Comparison of ENCODE assay signal across 11 cellular contexts in the genomic region with DNA sequence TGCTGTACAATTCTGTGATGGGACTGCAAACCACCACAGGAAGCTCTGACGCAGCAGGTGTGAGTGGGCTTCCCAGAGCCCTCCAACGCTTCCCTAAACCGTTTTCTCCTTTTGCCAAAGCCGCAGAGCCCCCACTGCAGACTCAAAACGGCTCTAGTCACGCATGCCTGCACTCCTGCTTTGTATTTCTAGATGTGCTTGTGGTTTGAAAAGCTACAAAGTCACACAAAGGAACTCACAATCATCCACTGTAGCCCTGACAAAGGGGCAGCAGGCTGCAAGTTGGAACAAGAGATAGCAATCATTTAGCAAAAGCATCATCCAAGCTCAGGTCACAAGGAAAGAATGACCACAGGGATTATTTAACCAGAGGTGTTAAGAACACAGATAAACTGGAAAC.
A peak's percentile ranks its signal among the peaks of the same experiment; 100 is the strongest.
DNase-seq lines count a peak whose midpoint lies in the region; ATAC-seq and TF ChIP-seq lines count a peak whose summit lies in the region.
"Had no signal": no experiment of that assay in that cellular context is flagged by ENCODE, and none has a peak within 500 bp of the region (broad histone marks: within the 10 kb centered on the region; RNA-seq: fewer than 3 reads in every experiment).

No MANE protein-coding gene starts in this region.

- peak overlapping the region; percentile 92 for H3K27ac ChIP-seq in psoas muscle
- H3K27ac ChIP-seq: A549, PC-9 had no signal

- peak; percentile 38 for ATAC-seq in HG02610 (IDR thresholded peaks at IDR 0.05; ENCODE audit: unreplicated experiment)
- ATAC-seq in psoas muscle, result no peak
- ATAC-seq: A549 had no signal

- peaks cover 84% of the 10 kb centered on the region for H3K4me1 ChIP-seq in psoas muscle
- H3K4me1 ChIP-seq: A549 had no signal

- 53 to 57% (median 54%) methylated on average over 6 of the region's 6 CpGs for WGBS in psoas muscle, 3 donors

- DNase-seq in NK-92 treated with Interleukin-12 subunit alpha and Interleukin-12 subunit beta, amount 100 ng/mL, for 24 hours (lab: John Stamatoyannopoulos, UW), result peak; percentile 19
- no peak for DNase-seq in NK-92 (lab: John Stamatoyannopoulos, UW; ENCODE audit: unreplicated experiment)
- DNase-seq in NCI-H146 treated with DMSO at 0.1 percent for 48 hours (lab: John Stamatoyannopoulos, UW; ENCODE audit: unreplicated experiment), result peak; percentile 74
- no peak for DNase-seq in psoas muscle
- no peak for DNase-seq in COR-L47 (lab: John Stamatoyannopoulos, UW)
- DNase-seq in MG63, result no peak
- DNase-seq in T1000 (lab: John Stamatoyannopoulos, UW), result no peak
- DNase-seq: activated B cell treated with CpG ODN at 0.5 μM for 24 hours, PC-9 had no signal

- H3K4me3 ChIP-seq in psoas muscle (peak overlapping the region; percentile 65), MG63 (no peak overlapping the region)
- H3K4me3 ChIP-seq: A549, PC-9 had no signal

- H3K27me3 ChIP-seq in psoas muscle (ENCODE audit: insufficient read depth in 3 of 3, low read length in 2 of 3) (no peaks in the 10 kb centered on the region), MG63 (no peaks in the 10 kb centered on the region)

- intact Hi-C loops in psoas muscle (cut with DNase I), result loop anchor here in 1 of 2 donors (10.0 kb wide), 1 partner anchor 174 kb away; no protein-coding TSS in a partner anchor

- H3K9me3 ChIP-seq in psoas muscle (no peaks in the 10 kb centered on the region), MG63 (no peaks in the 10 kb centered on the region)
- H3K9me3 ChIP-seq: A549 had no signal

- H3K36me3 ChIP-seq in psoas muscle (ENCODE audit: insufficient read depth in 1 of 2, low read depth in 1 of 2), result no peaks in the 10 kb centered on the region
- H3K36me3 ChIP-seq in MG63, result no peaks in the 10 kb centered on the region; the same call in 1 of the 2 replicates

- TF ChIP-seq CTCF in psoas muscle (IDR thresholded peaks at IDR 0.05), result no peak

Comparison
In these comparisons a context has a peak if more than half of its experiments do, and no peak if none do; other contexts are left out.
1. DNase-seq: peak in NK-92 treated with Interleukin-12 subunit alpha and Interleukin-12 subunit beta, amount 100 ng/mL, for 24 hours (single experiment) and NCI-H146 treated with DMSO at 0.1 percent for 48 hours (single experiment); none in NK-92 (single experiment), psoas muscle (0 of 2), COR-L47 (single experiment), MG63 (single experiment) and T1000 (single experiment).